8 cellular contexts compared by ENCODE assay signal in genomic region chr3:48465531-48466378, GRCh38.
DNase-seq lines count a peak whose midpoint lies in the region; ATAC-seq and TF ChIP-seq lines count a peak whose summit lies in the region.

No MANE protein-coding gene starts in this region.

- TF ChIP-seq CTCF in GM12864 (IDR thresholded peaks at IDR 0.05; ENCODE audit: low read depth, low read length, missing control alignments) = peak; percentile 40

- peak; percentile 81 for ATAC-seq in HG02588 (IDR thresholded peaks at IDR 0.05; ENCODE audit: unreplicated experiment)

- DNase-seq in GM12864 (ENCODE audit: low read depth) (peak; percentile 58), NCI-H1092 treated with DMSO at 0.1 percent for 48 hours (lab: John Stamatoyannopoulos, UW) (peak; percentile 58), T-helper 9 cell (peak; percentile 60), astrocyte of the hippocampus (ENCODE audit: low read depth, low spot score) (peak; percentile 100), hepatic stellate cell (ENCODE audit: low spot score) (peak; percentile 99), putamen (ENCODE audit: low spot score) (peak; percentile 99), NCI-H2171 (lab: John Stamatoyannopoulos, UW) (no peak)

- peak overlapping the region; percentile 81 for H3K4me3 ChIP-seq in GM12864 (ENCODE audit: low read depth, low read length)
